ENCODE assay signal across 19 cellular contexts in genomic region chr16:20995711-20996110, GRCh38.
"Had no signal": no experiment of that assay in that cellular context is flagged by ENCODE, and none has a peak within 500 bp of the region (broad histone marks: within the 10 kb centered on the region; RNA-seq: fewer than 3 reads in every experiment).

No MANE protein-coding gene starts in this region.

- H3K36me3 Mint-ChIP-seq: immature natural killer cell; naive thymus-derived CD4-positive, alpha-beta T cell; stimulated activated naive B cell treated with anti-CD40 and anti-IgM and Interleukin-4, amounts not matched to agents 10 μg/mL and 1 μg/mL and 100 μg/mL, for 72 hours had no signal

- H3K4me3 Mint-ChIP-seq: dendritic cell treated with granulocyte-macrophage colony-stimulating factor and Interleukin-4, amounts not matched to agents 40 ng/mL and 50 ng/mL, for 4 days; effector memory CD8-positive, alpha-beta T cell; immature natural killer cell; naive thymus-derived CD4-positive, alpha-beta T cell; stimulated activated naive B cell treated with anti-CD40 and anti-IgM and Interleukin-4, amounts not matched to agents 10 μg/mL and 1 μg/mL and 100 μg/mL, for 72 hours; stimulated activated naive CD8-positive, alpha-beta T cell treated with anti-CD3 and anti-CD28 coated beads, Interleukin-15, amount 100 ng/mL, for 72 hours had no signal

- H3K9me3 ChIP-seq: neutrophil, spleen, testis, tibial nerve had no signal

- H3K27ac Mint-ChIP-seq: dendritic cell treated with granulocyte-macrophage colony-stimulating factor and Interleukin-4, amounts not matched to agents 40 ng/mL and 50 ng/mL, for 4 days; effector memory CD8-positive, alpha-beta T cell; immature natural killer cell; stimulated activated naive B cell treated with anti-CD40 and anti-IgM and Interleukin-4, amounts not matched to agents 10 μg/mL and 1 μg/mL and 100 μg/mL, for 72 hours; stimulated activated naive CD8-positive, alpha-beta T cell treated with anti-CD3 and anti-CD28 coated beads, Interleukin-15, amount 100 ng/mL, for 72 hours had no signal

- H3K36me3 ChIP-seq: neutrophil, spleen, tibial nerve had no signal

- H3K4me1 Mint-ChIP-seq: immature natural killer cell; stimulated activated naive B cell treated with anti-CD40 and anti-IgM and Interleukin-4, amounts not matched to agents 10 μg/mL and 1 μg/mL and 100 μg/mL, for 72 hours; stimulated activated naive CD8-positive, alpha-beta T cell treated with anti-CD3 and anti-CD28 coated beads, Interleukin-15, amount 100 ng/mL, for 72 hours had no signal

- H3K27me3 ChIP-seq: neutrophil, spleen, testis, tibial nerve had no signal

- H3K4me3 ChIP-seq: spleen, testis, tibial nerve had no signal

- ATAC-seq: effector memory CD8-positive, alpha-beta T cell; foreskin keratinocyte; left colon; naive thymus-derived CD4-positive, alpha-beta T cell; sciatic nerve; stimulated activated naive B cell treated with anti-CD40 and anti-IgM and Interleukin-4, amounts not matched to agents 10 μg/mL and 1 μg/mL and 100 μg/mL, for 72 hours; stimulated activated naive CD8-positive, alpha-beta T cell treated with anti-CD3 and anti-CD28 coated beads, Interleukin-15, amount 100 ng/mL, for 72 hours had no signal

- H3K27ac ChIP-seq: foreskin keratinocyte, neutrophil, spleen, testis, tibial nerve had no signal

- H3K4me1 ChIP-seq: foreskin keratinocyte, spleen, testis, tibial nerve had no signal

- DNase-seq: effector memory CD8-positive, alpha-beta T cell; foreskin keratinocyte; immature natural killer cell; kidney; left colon; mammary epithelial cell; naive thymus-derived CD4-positive, alpha-beta T cell; posterior cingulate gyrus; spleen; stimulated activated CD4-positive, alpha-beta T cell treated with anti-CD3 and anti-CD28 coated beads, Interleukin-15, amount 100 ng/mL, for 24 hours; stimulated activated CD4-positive, alpha-beta T cell treated with anti-CD3 and anti-CD28 coated beads, Interleukin-1b, Interleukin-23, amount 100 ng/mL, for 48 hours; stimulated activated CD4-positive, alpha-beta T cell treated with anti-CD3 and anti-CD28 coated beads, Interleukin-4, amount 100 ng/mL, for 24 hours; stimulated activated naive B cell treated with anti-CD40 and anti-IgM and Interleukin-4, amounts not matched to agents 10 μg/mL and 1 μg/mL and 100 μg/mL, for 72 hours; stimulated activated naive CD8-positive, alpha-beta T cell treated with anti-CD3 and anti-CD28 coated beads, Interleukin-15, amount 100 ng/mL, for 72 hours; testis had no signal

- H3K9me3 Mint-ChIP-seq: dendritic cell treated with granulocyte-macrophage colony-stimulating factor and Interleukin-4, amounts not matched to agents 40 ng/mL and 50 ng/mL, for 4 days; effector memory CD8-positive, alpha-beta T cell; immature natural killer cell; naive thymus-derived CD4-positive, alpha-beta T cell; stimulated activated naive B cell treated with anti-CD40 and anti-IgM and Interleukin-4, amounts not matched to agents 10 μg/mL and 1 μg/mL and 100 μg/mL, for 72 hours; stimulated activated naive CD8-positive, alpha-beta T cell treated with anti-CD3 and anti-CD28 coated beads, Interleukin-15, amount 100 ng/mL, for 72 hours had no signal
